In the genomic region with DNA sequence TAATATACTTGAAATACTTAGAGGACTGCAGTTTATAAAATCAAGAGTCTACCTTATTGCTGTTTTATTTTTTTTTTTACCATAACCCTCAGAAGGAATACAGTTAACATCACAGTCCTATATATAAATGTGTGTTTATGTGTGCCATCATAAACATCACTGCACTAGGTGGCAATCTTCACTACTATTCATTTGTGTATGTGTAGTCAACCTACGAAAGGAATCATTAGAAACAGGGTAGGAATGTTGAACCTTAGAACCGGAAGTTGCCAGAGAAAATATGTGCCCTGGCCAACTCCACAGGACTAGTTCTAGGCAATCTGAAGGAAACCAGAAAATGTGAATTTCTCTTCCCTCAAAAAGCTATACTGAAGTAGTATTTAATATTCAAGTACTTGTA, we compare ENCODE assay signal across 1 cellular context.
TF ChIP-seq lines count a peak whose summit lies in the region.

No MANE protein-coding gene starts in this region.

TF ChIP-seq in GM23338, 12 proteins besides CTCF, POLR2A, EP300 and RAD21 (continued from another document):
- TF ChIP-seq CREB1 (CRISPR knock-in tag; IDR thresholded peaks at IDR 0.05; ENCODE audit: low read depth) (no peak), NANOG (IDR thresholded peaks at IDR 0.05; ENCODE audit: borderline replicate concordance) (no peak), EZH2phosphoT487 (IDR thresholded peaks at IDR 0.05; ENCODE audit: unreplicated experiment) (no peak), STAT1 (IDR thresholded peaks at IDR 0.05; ENCODE audit: unreplicated experiment) (no peak), ZNF114 (CRISPR knock-in tag; IDR thresholded peaks at IDR 0.05) (no peak), ZNF331 (CRISPR knock-in tag; IDR thresholded peaks at IDR 0.05; ENCODE audit: low read depth) (no peak), JUNB (IDR thresholded peaks at IDR 0.05; ENCODE audit: unreplicated experiment) (no peak), EZH2 (IDR thresholded peaks at IDR 0.05; ENCODE audit: low read depth, unreplicated experiment) (no peak)
- TF ChIP-seq, protein P1, sequence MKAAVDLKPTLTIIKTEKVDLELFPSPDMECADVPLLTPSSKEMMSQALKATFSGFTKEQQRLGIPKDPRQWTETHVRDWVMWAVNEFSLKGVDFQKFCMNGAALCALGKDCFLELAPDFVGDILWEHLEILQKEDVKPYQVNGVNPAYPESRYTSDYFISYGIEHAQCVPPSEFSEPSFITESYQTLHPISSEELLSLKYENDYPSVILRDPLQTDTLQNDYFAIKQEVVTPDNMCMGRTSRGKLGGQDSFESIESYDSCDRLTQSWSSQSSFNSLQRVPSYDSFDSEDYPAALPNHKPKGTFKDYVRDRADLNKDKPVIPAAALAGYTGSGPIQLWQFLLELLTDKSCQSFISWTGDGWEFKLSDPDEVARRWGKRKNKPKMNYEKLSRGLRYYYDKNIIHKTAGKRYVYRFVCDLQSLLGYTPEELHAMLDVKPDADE (IDR thresholded peaks at IDR 0.05): no peak
- TF ChIP-seq, protein P2, sequence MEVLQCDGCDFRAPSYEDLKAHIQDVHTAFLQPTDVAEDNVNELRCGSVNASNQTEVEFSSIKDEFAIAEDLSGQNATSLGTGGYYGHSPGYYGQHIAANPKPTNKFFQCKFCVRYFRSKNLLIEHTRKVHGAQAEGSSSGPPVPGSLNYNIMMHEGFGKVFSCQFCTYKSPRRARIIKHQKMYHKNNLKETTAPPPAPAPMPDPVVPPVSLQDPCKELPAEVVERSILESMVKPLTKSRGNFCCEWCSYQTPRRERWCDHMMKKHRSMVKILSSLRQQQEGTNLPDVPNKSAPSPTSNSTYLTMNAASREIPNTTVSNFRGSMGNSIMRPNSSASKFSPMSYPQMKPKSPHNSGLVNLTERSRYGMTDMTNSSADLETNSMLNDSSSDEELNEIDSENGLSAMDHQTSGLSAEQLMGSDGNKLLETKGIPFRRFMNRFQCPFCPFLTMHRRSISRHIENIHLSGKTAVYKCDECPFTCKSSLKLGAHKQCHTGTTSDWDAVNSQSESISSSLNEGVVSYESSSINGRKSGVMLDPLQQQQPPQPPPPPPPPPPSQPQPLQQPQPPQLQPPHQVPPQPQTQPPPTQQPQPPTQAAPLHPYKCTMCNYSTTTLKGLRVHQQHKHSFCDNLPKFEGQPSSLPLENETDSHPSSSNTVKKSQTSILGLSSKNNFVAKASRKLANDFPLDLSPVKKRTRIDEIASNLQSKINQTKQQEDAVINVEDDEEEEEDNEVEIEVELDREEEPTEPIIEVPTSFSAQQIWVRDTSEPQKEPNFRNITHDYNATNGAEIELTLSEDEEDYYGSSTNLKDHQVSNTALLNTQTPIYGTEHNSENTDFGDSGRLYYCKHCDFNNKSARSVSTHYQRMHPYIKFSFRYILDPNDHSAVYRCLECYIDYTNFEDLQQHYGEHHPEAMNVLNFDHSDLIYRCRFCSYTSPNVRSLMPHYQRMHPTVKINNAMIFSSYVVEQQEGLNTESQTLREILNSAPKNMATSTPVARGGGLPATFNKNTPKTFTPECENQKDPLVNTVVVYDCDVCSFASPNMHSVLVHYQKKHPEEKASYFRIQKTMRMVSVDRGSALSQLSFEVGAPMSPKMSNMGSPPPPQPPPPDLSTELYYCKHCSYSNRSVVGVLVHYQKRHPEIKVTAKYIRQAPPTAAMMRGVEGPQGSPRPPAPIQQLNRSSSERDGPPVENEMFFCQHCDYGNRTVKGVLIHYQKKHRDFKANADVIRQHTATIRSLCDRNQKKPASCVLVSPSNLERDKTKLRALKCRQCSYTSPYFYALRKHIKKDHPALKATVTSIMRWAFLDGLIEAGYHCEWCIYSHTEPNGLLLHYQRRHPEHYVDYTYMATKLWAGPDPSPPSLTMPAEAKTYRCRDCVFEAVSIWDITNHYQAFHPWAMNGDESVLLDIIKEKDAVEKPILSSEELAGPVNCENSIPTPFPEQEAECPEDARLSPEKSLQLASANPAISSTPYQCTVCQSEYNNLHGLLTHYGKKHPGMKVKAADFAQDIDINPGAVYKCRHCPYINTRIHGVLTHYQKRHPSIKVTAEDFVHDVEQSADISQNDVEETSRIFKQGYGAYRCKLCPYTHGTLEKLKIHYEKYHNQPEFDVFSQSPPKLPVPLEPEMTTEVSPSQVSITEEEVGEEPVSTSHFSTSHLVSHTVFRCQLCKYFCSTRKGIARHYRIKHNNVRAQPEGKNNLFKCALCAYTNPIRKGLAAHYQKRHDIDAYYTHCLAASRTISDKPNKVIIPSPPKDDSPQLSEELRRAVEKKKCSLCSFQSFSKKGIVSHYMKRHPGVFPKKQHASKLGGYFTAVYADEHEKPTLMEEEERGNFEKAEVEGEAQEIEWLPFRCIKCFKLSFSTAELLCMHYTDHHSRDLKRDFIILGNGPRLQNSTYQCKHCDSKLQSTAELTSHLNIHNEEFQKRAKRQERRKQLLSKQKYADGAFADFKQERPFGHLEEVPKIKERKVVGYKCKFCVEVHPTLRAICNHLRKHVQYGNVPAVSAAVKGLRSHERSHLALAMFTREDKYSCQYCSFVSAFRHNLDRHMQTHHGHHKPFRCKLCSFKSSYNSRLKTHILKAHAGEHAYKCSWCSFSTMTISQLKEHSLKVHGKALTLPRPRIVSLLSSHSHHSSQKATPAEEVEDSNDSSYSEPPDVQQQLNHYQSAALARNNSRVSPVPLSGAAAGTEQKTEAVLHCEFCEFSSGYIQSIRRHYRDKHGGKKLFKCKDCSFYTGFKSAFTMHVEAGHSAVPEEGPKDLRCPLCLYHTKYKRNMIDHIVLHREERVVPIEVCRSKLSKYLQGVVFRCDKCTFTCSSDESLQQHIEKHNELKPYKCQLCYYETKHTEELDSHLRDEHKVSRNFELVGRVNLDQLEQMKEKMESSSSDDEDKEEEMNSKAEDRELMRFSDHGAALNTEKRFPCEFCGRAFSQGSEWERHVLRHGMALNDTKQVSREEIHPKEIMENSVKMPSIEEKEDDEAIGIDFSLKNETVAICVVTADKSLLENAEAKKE (CRISPR knock-in tag; IDR thresholded peaks at IDR 0.05): no peak
- TF ChIP-seq, protein P3, sequence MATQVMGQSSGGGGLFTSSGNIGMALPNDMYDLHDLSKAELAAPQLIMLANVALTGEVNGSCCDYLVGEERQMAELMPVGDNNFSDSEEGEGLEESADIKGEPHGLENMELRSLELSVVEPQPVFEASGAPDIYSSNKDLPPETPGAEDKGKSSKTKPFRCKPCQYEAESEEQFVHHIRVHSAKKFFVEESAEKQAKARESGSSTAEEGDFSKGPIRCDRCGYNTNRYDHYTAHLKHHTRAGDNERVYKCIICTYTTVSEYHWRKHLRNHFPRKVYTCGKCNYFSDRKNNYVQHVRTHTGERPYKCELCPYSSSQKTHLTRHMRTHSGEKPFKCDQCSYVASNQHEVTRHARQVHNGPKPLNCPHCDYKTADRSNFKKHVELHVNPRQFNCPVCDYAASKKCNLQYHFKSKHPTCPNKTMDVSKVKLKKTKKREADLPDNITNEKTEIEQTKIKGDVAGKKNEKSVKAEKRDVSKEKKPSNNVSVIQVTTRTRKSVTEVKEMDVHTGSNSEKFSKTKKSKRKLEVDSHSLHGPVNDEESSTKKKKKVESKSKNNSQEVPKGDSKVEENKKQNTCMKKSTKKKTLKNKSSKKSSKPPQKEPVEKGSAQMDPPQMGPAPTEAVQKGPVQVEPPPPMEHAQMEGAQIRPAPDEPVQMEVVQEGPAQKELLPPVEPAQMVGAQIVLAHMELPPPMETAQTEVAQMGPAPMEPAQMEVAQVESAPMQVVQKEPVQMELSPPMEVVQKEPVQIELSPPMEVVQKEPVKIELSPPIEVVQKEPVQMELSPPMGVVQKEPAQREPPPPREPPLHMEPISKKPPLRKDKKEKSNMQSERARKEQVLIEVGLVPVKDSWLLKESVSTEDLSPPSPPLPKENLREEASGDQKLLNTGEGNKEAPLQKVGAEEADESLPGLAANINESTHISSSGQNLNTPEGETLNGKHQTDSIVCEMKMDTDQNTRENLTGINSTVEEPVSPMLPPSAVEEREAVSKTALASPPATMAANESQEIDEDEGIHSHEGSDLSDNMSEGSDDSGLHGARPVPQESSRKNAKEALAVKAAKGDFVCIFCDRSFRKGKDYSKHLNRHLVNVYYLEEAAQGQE (IDR thresholded peaks at IDR 0.05; ENCODE audit: unreplicated experiment): no peak
